Comparison of ENCODE assay signal across 1 cellular context in the genomic region with DNA sequence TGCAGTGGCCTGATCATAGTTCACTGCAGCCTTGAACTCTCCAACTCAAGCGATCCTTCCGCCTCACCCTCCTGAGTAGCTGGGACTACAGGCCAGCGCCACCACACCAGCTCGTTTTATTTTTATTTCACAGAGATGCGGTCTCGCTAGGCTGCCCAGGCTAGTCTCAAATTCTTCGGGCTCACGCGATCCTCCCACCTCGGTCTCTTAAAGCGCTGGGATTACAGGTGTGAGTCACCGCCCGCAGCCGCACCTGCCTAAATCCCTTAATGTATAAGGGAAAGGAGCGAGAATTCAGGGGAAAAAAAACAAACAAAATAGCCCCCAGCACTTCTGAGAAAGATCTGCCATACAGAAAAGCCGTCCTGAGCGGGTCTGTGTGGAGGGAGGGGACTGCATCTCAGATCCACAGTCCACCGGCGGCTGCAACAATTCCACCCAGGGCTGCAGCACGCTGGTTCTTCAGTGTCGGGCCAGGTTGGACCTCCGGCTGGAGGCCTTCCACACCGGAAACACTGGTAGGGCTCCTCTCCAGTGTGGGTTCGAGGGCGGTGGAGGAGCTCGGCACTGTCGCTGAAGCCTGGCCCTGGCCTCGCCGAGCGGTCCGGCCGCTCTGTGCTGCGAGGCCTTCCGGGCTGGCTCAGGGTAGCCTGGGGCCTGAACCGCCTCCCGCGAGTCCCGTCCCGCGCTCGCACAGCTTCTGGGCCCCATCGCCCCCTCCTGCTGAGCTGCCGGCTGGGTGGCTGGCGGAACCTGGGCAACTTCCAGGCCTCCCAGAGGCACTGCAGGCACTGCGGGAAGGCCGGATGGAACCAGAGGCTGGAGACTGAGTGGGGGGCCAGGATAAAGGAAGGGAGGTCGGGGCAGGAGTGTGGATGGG.
TF ChIP-seq lines count a peak whose summit lies in the region.

No MANE protein-coding gene starts in this region.

TF ChIP-seq in HCT116, 20 proteins besides CTCF, POLR2A, EP300 and RAD21 (continued from another document):
- TF ChIP-seq ZFX (IDR thresholded peaks at IDR 0.05), result no peak
- no peak for TF ChIP-seq YY1 (IDR thresholded peaks at IDR 0.05; ENCODE audit: extremely low read depth, insufficient replicate concordance, low read depth, low read length)
- TF ChIP-seq, protein P1, sequence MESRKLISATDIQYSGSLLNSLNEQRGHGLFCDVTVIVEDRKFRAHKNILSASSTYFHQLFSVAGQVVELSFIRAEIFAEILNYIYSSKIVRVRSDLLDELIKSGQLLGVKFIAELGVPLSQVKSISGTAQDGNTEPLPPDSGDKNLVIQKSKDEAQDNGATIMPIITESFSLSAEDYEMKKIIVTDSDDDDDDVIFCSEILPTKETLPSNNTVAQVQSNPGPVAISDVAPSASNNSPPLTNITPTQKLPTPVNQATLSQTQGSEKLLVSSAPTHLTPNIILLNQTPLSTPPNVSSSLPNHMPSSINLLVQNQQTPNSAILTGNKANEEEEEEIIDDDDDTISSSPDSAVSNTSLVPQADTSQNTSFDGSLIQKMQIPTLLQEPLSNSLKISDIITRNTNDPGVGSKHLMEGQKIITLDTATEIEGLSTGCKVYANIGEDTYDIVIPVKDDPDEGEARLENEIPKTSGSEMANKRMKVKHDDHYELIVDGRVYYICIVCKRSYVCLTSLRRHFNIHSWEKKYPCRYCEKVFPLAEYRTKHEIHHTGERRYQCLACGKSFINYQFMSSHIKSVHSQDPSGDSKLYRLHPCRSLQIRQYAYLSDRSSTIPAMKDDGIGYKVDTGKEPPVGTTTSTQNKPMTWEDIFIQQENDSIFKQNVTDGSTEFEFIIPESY (IDR thresholded peaks at IDR 0.05; ENCODE audit: extremely low read depth, insufficient replicate concordance, low read length), result no peak
- no peak for TF ChIP-seq SP1 (IDR thresholded peaks at IDR 0.05; ENCODE audit: low read depth)
- TF ChIP-seq TCF7L2 (IDR thresholded peaks at IDR 0.05; ENCODE audit: borderline replicate concordance, extremely low read depth, insufficient read depth, insufficient read length), result no peak
- TF ChIP-seq CEBPB (IDR thresholded peaks at IDR 0.05; ENCODE audit: low read depth), result no peak
- TF ChIP-seq JUND (IDR thresholded peaks at IDR 0.05), result peak; percentile 9; the same call in 1 of the 2 replicates
- TF ChIP-seq EZH2 (IDR thresholded peaks at IDR 0.05), result no peak
- TF ChIP-seq FOSL1 (IDR thresholded peaks at IDR 0.05; ENCODE audit: low read depth), result peak; percentile 42; the same call in 1 of the 2 replicates
- TF ChIP-seq, protein P2, sequence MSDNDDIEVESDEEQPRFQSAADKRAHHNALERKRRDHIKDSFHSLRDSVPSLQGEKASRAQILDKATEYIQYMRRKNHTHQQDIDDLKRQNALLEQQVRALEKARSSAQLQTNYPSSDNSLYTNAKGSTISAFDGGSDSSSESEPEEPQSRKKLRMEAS (IDR thresholded peaks at IDR 0.05), result no peak
- TF ChIP-seq EZH2phosphoT487 (IDR thresholded peaks at IDR 0.05; ENCODE audit: borderline replicate concordance), result no peak
- TF ChIP-seq EGR1 (IDR thresholded peaks at IDR 0.05; ENCODE audit: low read depth), result no peak
- TF ChIP-seq SRF (IDR thresholded peaks at IDR 0.05; ENCODE audit: low read depth), result no peak
- TF ChIP-seq ELF1 (IDR thresholded peaks at IDR 0.05; ENCODE audit: borderline replicate concordance, low read depth), result no peak
- TF ChIP-seq POLR2AphosphoS5 (IDR thresholded peaks at IDR 0.05; ENCODE audit: low read depth, low read length), result no peak
